ENCODE assay signal across 25 cellular contexts in the genomic region with DNA sequence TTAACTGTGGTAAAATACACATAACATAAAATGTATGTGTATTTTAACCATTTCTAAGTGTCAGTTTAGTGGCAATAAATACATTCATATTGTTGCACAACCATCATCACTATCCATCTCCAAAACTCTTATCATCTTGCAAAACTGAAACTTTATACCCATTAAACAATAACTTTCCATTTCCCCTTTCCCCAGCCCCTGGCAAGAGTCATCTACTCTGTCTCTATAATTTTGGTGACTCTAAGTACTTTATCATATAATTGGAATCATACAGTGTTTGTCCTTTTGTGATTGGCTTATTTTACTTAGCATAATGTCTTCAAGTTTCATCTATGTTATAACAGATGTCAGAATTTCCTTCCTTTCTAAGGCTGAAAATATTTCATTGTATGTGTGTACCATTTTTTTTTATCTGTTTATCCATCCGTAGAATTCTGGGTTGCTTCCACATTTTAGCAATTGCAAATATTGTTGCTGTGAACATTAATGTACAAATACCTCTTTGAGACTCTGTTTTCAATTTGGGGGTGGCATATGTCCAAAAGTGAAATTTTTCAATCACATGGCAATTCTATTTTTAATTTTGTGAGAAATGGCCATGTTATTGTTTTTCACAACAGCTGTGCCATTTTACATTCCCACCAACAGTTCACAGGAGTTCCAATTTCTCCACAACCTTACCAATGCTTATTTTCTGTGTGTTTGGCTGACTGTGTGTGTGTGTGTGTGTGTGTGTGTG.
DNase-seq lines count a peak whose midpoint lies in the region; ATAC-seq and TF ChIP-seq lines count a peak whose summit lies in the region.
"Had no signal": no experiment of that assay in that cellular context is flagged by ENCODE, and none has a peak within 500 bp of the region (broad histone marks: within the 10 kb centered on the region; RNA-seq: fewer than 3 reads in every experiment).

No MANE protein-coding gene starts in this region.

- H3K4me1 Mint-ChIP-seq in Calu3 (ENCODE audit: low read depth, unreplicated experiment), result no peaks in the 10 kb centered on the region
- H3K4me1 Mint-ChIP-seq: activated B cell treated with CpG ODN at 0.5 μM for 24 hours, mesothelial cell of epicardium had no signal

- H3K4me1 ChIP-seq in effector memory CD4-positive, alpha-beta T cell (ENCODE audit: control insufficient read depth, insufficient read depth, low read length, poor library complexity, severe bottlenecking), result no peaks in the 10 kb centered on the region
- H3K4me1 ChIP-seq: A549, adrenal gland, pancreas, right lobe of liver had no signal

- CTCF ChIA-PET in Calu3 (lab: Charles Lee), result no interaction called here

- BruUV-seq in Calu3 (replicated peaks; lab: Mats Ljungman, UMichigan), result no TSS peak

- no peaks in the 10 kb centered on the region for H3K9me3 ChIP-seq in effector memory CD4-positive, alpha-beta T cell (ENCODE audit: control insufficient read depth, low read length)
- H3K9me3 ChIP-seq: A549, adrenal gland, pancreas, right lobe of liver, thoracic aorta had no signal

- no peak overlapping the region for H3K4me3 Mint-ChIP-seq in Calu3 (ENCODE audit: low read depth, unreplicated experiment)
- H3K4me3 Mint-ChIP-seq: activated B cell treated with CpG ODN at 0.5 μM for 24 hours, mesothelial cell of epicardium, nephron had no signal

- H3K9me3 Mint-ChIP-seq in Calu3 (ENCODE audit: low read depth, unreplicated experiment), result peaks cover 2% of the 10 kb centered on the region
- H3K9me3 Mint-ChIP-seq: nephron had no signal

- intact Hi-C loops in Calu3 (cut with micrococcal nuclease; ENCODE audit: unreplicated experiment), result no loop called here

- TF ChIP-seq CTCF in AG10803 (conservative IDR thresholded peaks at IDR 0.05; ENCODE audit: low read length), result no peak
- no peak for TF ChIP-seq CTCF in fibroblast of mammary gland (conservative IDR thresholded peaks at IDR 0.05; ENCODE audit: control insufficient read depth, insufficient read depth, low read depth, low read length)
- no peak for TF ChIP-seq CTCF in Calu3 (IDR thresholded peaks at IDR 0.05; ENCODE audit: unreplicated experiment)

- peak; percentile 36 for ATAC-seq in HG02759 (IDR thresholded peaks at IDR 0.05; ENCODE audit: unreplicated experiment)
- ATAC-seq: A549, heart right ventricle, left lobe of liver, Panc1, pancreas, right lobe of liver had no signal

- no peak overlapping the region for H3K27ac ChIP-seq in effector memory CD4-positive, alpha-beta T cell (ENCODE audit: insufficient read depth, low read length, poor library complexity, severe bottlenecking)
- H3K27ac ChIP-seq: A549, adrenal gland, C4-2B, dorsolateral prefrontal cortex, heart right ventricle, pancreas, right lobe of liver, thoracic aorta had no signal

- H3K36me3 ChIP-seq in effector memory CD4-positive, alpha-beta T cell (ENCODE audit: control insufficient read depth, insufficient read depth, low read length), result no peaks in the 10 kb centered on the region
- H3K36me3 ChIP-seq: adrenal gland, heart right ventricle, pancreas, right lobe of liver, thoracic aorta had no signal

- H3K27me3 Mint-ChIP-seq in Calu3 (ENCODE audit: unreplicated experiment), result no peaks in the 10 kb centered on the region
- H3K27me3 Mint-ChIP-seq: activated B cell treated with CpG ODN at 0.5 μM for 24 hours had no signal

- no peak overlapping the region for H3K27ac Mint-ChIP-seq in Calu3 (ENCODE audit: unreplicated experiment)
- H3K27ac Mint-ChIP-seq: activated B cell treated with CpG ODN at 0.5 μM for 24 hours, mesothelial cell of epicardium had no signal

- DNase-seq in AG10803 (ENCODE audit: low read depth) (peak; percentile 81), NCI-H446 treated with DMSO at 0.1 percent for 48 hours (lab: John Stamatoyannopoulos, UW) (peak; percentile 60), fibroblast of mammary gland (ENCODE audit: low read depth) (peak; percentile 60), middle frontal gyrus (ENCODE audit: extremely low spot score, low spot score) (no peak), Calu3 (no peak)
- DNase-seq in effector memory CD4-positive, alpha-beta T cell, result no peak
- DNase-seq in central memory CD4-positive, alpha-beta T cell, result no peak
- DNase-seq: activated B cell treated with CpG ODN at 0.5 μM for 24 hours; activated CD4-positive, alpha-beta T cell treated with anti-CD3 and anti-CD28 coated beads, Interleukin-2, amount 50 U/mL, for 48 hours; activated gamma-delta T cell; adrenal gland; dorsolateral prefrontal cortex; heart right ventricle; NCI-H146; pancreas; right lobe of liver; T-helper 9 cell had no signal

- H3K4me3 ChIP-seq in AG10803 (ENCODE audit: low read length) (no peak overlapping the region), fibroblast of mammary gland (ENCODE audit: control insufficient read depth, low read depth, low read length) (no peak overlapping the region)
- H3K4me3 ChIP-seq in effector memory CD4-positive, alpha-beta T cell (ENCODE audit: insufficient read depth, low read depth, low read length, poor library complexity, severe bottlenecking), result no peak overlapping the region
- H3K4me3 ChIP-seq: A549, adrenal gland, dorsolateral prefrontal cortex, heart right ventricle, pancreas, right lobe of liver, thoracic aorta had no signal

- no peaks in the 10 kb centered on the region for H3K36me3 Mint-ChIP-seq in Calu3 (ENCODE audit: insufficient read depth, unreplicated experiment)
- H3K36me3 Mint-ChIP-seq: mesothelial cell of epicardium had no signal

- no peaks in the 10 kb centered on the region for H3K27me3 ChIP-seq in effector memory CD4-positive, alpha-beta T cell (replicated peaks; ENCODE audit: control insufficient read depth, insufficient read depth, low read length, poor library complexity, severe bottlenecking)
- H3K27me3 ChIP-seq: adrenal gland, dorsolateral prefrontal cortex, heart right ventricle, pancreas, right lobe of liver had no signal

Comparison
In these comparisons a context has a peak if more than half of its experiments do, and no peak if none do; other contexts are left out.
1. DNase-seq: peak in AG10803 (single experiment), NCI-H446 treated with DMSO at 0.1 percent for 48 hours (single experiment) and fibroblast of mammary gland (single experiment); none in effector memory CD4-positive, alpha-beta T cell (0 of 3), central memory CD4-positive, alpha-beta T cell (single experiment), middle frontal gyrus (single experiment) and Calu3 (single experiment).